8 cellular contexts compared by ENCODE assay signal in genomic region chr11:10459029-10459970, GRCh38. TPM values are rescaled to one million over a fixed set of nuclear protein-coding genes. Genes with fewer than 3 reads are reported as not detected.
DNase-seq lines count a peak whose midpoint lies in the region; ATAC-seq, FAIRE-seq and TF ChIP-seq lines count a peak whose summit lies in the region.

No MANE protein-coding gene starts in this region.

- H3K79me2 ChIP-seq in SK-N-SH (ENCODE audit: insufficient read depth) = no peaks in the 10 kb centered on the region

- H3K4me2 ChIP-seq in SK-N-SH = no peak overlapping the region

- ATAC-seq in SK-N-SH treated with all-trans-retinoic acid at 6 μM for 48 hours = no peak
- peak; percentile 51 for ATAC-seq in HG03108 (IDR thresholded peaks at IDR 0.05; ENCODE audit: unreplicated experiment)

- no peaks in the 10 kb centered on the region for H3K36me3 ChIP-seq in SK-N-SH (replicated peaks in 1 of 2; ENCODE audit: control insufficient read depth in 1 of 2, insufficient read depth in 2 of 2, low read length in 1 of 2)
- no peaks in the 10 kb centered on the region for H3K36me3 ChIP-seq in small intestine (ENCODE audit: control insufficient read depth in 2 of 2, insufficient read depth in 2 of 2, low read length in 2 of 2)

- H3K9me3 ChIP-seq in SK-N-SH (no peaks in the 10 kb centered on the region), small intestine (ENCODE audit: control insufficient read depth, low read depth) (no peaks in the 10 kb centered on the region)

- no peak for TF ChIP-seq CTCF in SK-N-SH (IDR thresholded peaks at IDR 0.05)

- no peak for DNase-seq in SK-N-SH
- DNase-seq in T-helper 22 cell (ENCODE audit: low read depth) = peak; percentile 74
- DNase-seq in small intestine = peak; percentile 31
- no peak for DNase-seq in A172 (ENCODE audit: low spot score)
- DNase-seq in SW 1271 (lab: John Stamatoyannopoulos, UW) = no peak

- WGBS in SK-N-SH (ENCODE audit: low lambda C conversion rate) = 89% methylated on average over 7 of the region's 7 CpGs
- WGBS in small intestine, 3 donors = 71 to 85% (median 80%) methylated on average over 7 of the region's 7 CpGs

- POLR2A ChIA-PET in SK-N-SH (lab: Yijun Ruan, JAX) = no interaction called here

- H3K4me3 ChIP-seq in SK-N-SH (ENCODE audit: low read depth in 2 of 2, low read length in 1 of 2) = no peak overlapping the region
- no peak overlapping the region for H3K4me3 ChIP-seq in small intestine (ENCODE audit: low read depth in 1 of 2, low read length in 2 of 2)

- no peaks in the 10 kb centered on the region for H3K9me2 ChIP-seq in SK-N-SH

- H3F3A ChIP-seq in SK-N-SH (replicated peaks; ENCODE audit: insufficient read depth) = no peaks in the 10 kb centered on the region

- no peak for TF ChIP-seq RAD21 in SK-N-SH (IDR thresholded peaks at IDR 0.05; ENCODE audit: low read length)

- no peak for TF ChIP-seq EP300 in SK-N-SH (IDR thresholded peaks at IDR 0.05; ENCODE audit: borderline replicate concordance in 1 of 2, low read depth in 1 of 2, low read length in 1 of 2)

- no peaks in the 10 kb centered on the region for H3K27me3 ChIP-seq in SK-N-SH (ENCODE audit: insufficient read depth)
- H3K27me3 ChIP-seq in small intestine (ENCODE audit: control insufficient read depth in 2 of 2, insufficient read depth in 2 of 2, low read length in 2 of 2) = no peaks in the 10 kb centered on the region

- no peak for FAIRE-seq in small intestine (lab: Jason Lieb, UNC)

- no peaks in the 10 kb centered on the region for H4K20me1 ChIP-seq in SK-N-SH (ENCODE audit: insufficient read depth)

- H3K9ac ChIP-seq in SK-N-SH = no peak overlapping the region

- CTCF ChIA-PET in SK-N-SH (lab: Yijun Ruan, JAX) = interaction anchor here (0.5 to 2.4 kb wide), 7 partner anchors 13 to 1078 kb away, joined by 3 to 9 read pairs (median 3); partner anchors contain the start of gene RNF141

- H3K4me1 ChIP-seq in SK-N-SH (ENCODE audit: control insufficient read depth in 1 of 2, insufficient read depth in 2 of 2, low read depth in 1 of 2, low read length in 1 of 2) (peaks cover 12 to 34% of the 10 kb centered on the region in 2 experiments; a peak in 3 of 4 replicates), small intestine (ENCODE audit: control insufficient read depth in 2 of 2, insufficient read depth in 1 of 2, low read depth in 1 of 2, low read length in 1 of 2) (peaks cover 2 to 10% of the 10 kb centered on the region in 2 donors)

- H2AFZ ChIP-seq in SK-N-SH (ENCODE audit: low read depth) = no peak overlapping the region

- H3K27ac ChIP-seq in SK-N-SH (ENCODE audit: low read depth in 2 of 2, low read length in 1 of 2) (peak overlapping the region in 1 of 2 experiments; percentile 18; a peak in 1 of 4 replicates), angular gyrus (ENCODE audit: low read depth, low read length) (peak overlapping the region; percentile 46), small intestine (ENCODE audit: low read depth in 1 of 2, low read length in 1 of 2) (peak overlapping the region in 1 of 2 donors; percentile 2)

TF ChIP-seq in SK-N-SH, 30 proteins besides CTCF, POLR2A, EP300 and RAD21:
- TF ChIP-seq REST (IDR thresholded peaks at IDR 0.05; ENCODE audit: low read depth, low read length) (peak; percentile 67; the same call in 1 of the 2 replicates), FOSL2 (IDR thresholded peaks at IDR 0.05; ENCODE audit: borderline replicate concordance, low read depth) (no peak)
- TF ChIP-seq, protein P1, sequence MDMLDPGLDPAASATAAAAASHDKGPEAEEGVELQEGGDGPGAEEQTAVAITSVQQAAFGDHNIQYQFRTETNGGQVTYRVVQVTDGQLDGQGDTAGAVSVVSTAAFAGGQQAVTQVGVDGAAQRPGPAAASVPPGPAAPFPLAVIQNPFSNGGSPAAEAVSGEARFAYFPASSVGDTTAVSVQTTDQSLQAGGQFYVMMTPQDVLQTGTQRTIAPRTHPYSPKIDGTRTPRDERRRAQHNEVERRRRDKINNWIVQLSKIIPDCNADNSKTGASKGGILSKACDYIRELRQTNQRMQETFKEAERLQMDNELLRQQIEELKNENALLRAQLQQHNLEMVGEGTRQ (IDR thresholded peaks at IDR 0.05; ENCODE audit: borderline replicate concordance, low read depth, low read length) = no peak

TF ChIP-seq in SK-N-SH treated with all-trans-retinoic acid at 6 μM for 48 hours, 23 proteins besides CTCF, POLR2A, EP300 and RAD21:
- TF ChIP-seq, protein P2, sequence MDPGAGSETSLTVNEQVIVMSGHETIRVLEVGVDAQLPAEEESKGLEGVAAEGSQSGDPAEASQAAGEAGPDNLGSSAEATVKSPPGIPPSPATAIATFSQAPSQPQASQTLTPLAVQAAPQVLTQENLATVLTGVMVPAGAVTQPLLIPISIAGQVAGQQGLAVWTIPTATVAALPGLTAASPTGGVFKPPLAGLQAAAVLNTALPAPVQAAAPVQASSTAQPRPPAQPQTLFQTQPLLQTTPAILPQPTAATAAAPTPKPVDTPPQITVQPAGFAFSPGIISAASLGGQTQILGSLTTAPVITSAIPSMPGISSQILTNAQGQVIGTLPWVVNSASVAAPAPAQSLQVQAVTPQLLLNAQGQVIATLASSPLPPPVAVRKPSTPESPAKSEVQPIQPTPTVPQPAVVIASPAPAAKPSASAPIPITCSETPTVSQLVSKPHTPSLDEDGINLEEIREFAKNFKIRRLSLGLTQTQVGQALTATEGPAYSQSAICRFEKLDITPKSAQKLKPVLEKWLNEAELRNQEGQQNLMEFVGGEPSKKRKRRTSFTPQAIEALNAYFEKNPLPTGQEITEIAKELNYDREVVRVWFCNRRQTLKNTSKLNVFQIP (CRISPR knock-in tag; IDR thresholded peaks at IDR 0.05; ENCODE audit: borderline replicate concordance, low read depth) = no peak
- TF ChIP-seq TCF4 (CRISPR knock-in tag; IDR thresholded peaks at IDR 0.05; ENCODE audit: borderline replicate concordance) (no peak), PPARA (CRISPR knock-in tag; IDR thresholded peaks at IDR 0.05; ENCODE audit: borderline replicate concordance) (no peak), CSDC2 (CRISPR knock-in tag; IDR thresholded peaks at IDR 0.05) (no peak), ZFP30 (CRISPR knock-in tag; IDR thresholded peaks at IDR 0.05) (no peak), RARB (CRISPR knock-in tag; IDR thresholded peaks at IDR 0.05) (no peak), ISL1 (CRISPR knock-in tag; IDR thresholded peaks at IDR 0.05) (no peak), ZC3H10 (CRISPR knock-in tag; IDR thresholded peaks at IDR 0.05) (no peak), ESRRG (CRISPR knock-in tag; IDR thresholded peaks at IDR 0.05) (no peak), TSHZ2 (CRISPR knock-in tag; IDR thresholded peaks at IDR 0.05) (no peak), GLIS3 (CRISPR knock-in tag; IDR thresholded peaks at IDR 0.05) (no peak)

RNA-seq across cellular contexts. Expression of gene AMPD3, which starts 4.2 kb away (rescaled TPM):
- polyA plus RNA-seq in SK-N-SH (2012; rRNA removed) (1.7 and 2.1 TPM in 2 replicates), small intestine (1 to 10 TPM; 2.7 to 5.1 (median 4.0) TPM)
- 1.1 and 1.6 TPM in 2 replicates for polyA plus RNA-seq in SK-N-SH (2012; cell fraction: cytosol; rRNA removed)
- 4.1 and 4.6 TPM in 2 replicates for polyA plus RNA-seq in SK-N-SH (2012; cell fraction: nucleus; rRNA removed)
- 1.6 and 3.9 TPM in 2 replicates for total RNA-seq in A172 (2014; rRNA removed; shearing (Covaris generic))

Comparison
In these comparisons a context has a peak if more than half of its experiments do, and no peak if none do; other contexts are left out.
1. DNase-seq: peak in T-helper 22 cell (single experiment) and small intestine (single experiment); none in SK-N-SH (single experiment), A172 (single experiment) and SW 1271 (0 of 2).